1 cellular context compared by ENCODE assay signal in the genomic region with DNA sequence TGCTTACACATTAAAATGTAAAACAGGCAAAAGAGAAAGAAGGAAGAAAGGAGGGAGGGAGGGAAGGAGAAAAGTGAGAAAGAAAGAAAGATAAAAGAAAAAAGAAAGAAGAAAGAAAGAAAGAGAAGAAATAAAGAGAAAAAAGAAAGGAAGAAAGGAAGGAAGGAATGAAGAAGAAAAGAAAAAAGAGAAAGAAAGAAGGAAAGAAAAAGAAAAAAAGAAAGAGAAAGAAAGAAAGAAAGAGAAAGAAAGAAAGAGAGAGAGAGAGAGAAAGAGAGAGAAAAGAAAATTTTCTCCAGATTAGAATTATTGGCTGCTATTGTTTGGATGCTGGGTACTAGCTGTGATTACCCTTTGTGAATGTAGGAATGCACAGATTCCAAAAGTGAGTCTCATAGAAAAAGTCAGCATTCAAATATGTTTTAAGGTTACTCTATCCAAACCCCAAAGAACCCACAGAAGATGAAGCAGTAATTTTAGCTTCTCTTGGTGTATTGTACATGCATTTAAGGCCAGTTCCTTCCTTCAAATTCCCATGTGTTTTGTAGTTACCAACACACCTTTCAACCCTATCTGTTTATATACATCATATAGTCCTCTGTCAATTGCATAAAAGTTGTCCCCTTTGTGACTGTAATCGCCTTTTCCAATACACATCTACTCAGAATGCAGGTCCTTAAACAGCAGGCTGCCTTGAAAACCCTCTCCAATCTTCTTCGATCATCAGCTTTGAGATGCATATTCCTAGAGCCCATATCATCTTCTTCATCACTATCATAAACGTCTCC.
TF ChIP-seq lines count a peak whose summit lies in the region.

No MANE protein-coding gene starts in this region.

TF ChIP-seq in HCT116, 20 proteins besides CTCF, POLR2A, EP300 and RAD21:
- TF ChIP-seq CBX3 (IDR thresholded peaks at IDR 0.05; ENCODE audit: low read depth): no peak
- no peak for TF ChIP-seq JUND (IDR thresholded peaks at IDR 0.05)
- TF ChIP-seq TCF7L2 (IDR thresholded peaks at IDR 0.05; ENCODE audit: borderline replicate concordance, extremely low read depth, insufficient read depth, insufficient read length): no peak
- no peak for TF ChIP-seq SIN3A (IDR thresholded peaks at IDR 0.05; ENCODE audit: low read depth)
- TF ChIP-seq FOSL1 (IDR thresholded peaks at IDR 0.05; ENCODE audit: low read depth): no peak
- TF ChIP-seq ZFX (IDR thresholded peaks at IDR 0.05): no peak
- TF ChIP-seq EZH2 (IDR thresholded peaks at IDR 0.05): no peak
- TF ChIP-seq SP1 (IDR thresholded peaks at IDR 0.05; ENCODE audit: low read depth): no peak
- TF ChIP-seq EGR1 (IDR thresholded peaks at IDR 0.05; ENCODE audit: low read depth): no peak
- TF ChIP-seq, protein P1, sequence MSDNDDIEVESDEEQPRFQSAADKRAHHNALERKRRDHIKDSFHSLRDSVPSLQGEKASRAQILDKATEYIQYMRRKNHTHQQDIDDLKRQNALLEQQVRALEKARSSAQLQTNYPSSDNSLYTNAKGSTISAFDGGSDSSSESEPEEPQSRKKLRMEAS (IDR thresholded peaks at IDR 0.05): no peak
- TF ChIP-seq ELF1 (IDR thresholded peaks at IDR 0.05; ENCODE audit: borderline replicate concordance, low read depth): no peak
- TF ChIP-seq YY1 (IDR thresholded peaks at IDR 0.05; ENCODE audit: extremely low read depth, insufficient replicate concordance, low read depth, low read length): no peak
- TF ChIP-seq, protein P2, sequence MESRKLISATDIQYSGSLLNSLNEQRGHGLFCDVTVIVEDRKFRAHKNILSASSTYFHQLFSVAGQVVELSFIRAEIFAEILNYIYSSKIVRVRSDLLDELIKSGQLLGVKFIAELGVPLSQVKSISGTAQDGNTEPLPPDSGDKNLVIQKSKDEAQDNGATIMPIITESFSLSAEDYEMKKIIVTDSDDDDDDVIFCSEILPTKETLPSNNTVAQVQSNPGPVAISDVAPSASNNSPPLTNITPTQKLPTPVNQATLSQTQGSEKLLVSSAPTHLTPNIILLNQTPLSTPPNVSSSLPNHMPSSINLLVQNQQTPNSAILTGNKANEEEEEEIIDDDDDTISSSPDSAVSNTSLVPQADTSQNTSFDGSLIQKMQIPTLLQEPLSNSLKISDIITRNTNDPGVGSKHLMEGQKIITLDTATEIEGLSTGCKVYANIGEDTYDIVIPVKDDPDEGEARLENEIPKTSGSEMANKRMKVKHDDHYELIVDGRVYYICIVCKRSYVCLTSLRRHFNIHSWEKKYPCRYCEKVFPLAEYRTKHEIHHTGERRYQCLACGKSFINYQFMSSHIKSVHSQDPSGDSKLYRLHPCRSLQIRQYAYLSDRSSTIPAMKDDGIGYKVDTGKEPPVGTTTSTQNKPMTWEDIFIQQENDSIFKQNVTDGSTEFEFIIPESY (IDR thresholded peaks at IDR 0.05; ENCODE audit: extremely low read depth, insufficient replicate concordance, low read length): no peak
- no peak for TF ChIP-seq CEBPB (IDR thresholded peaks at IDR 0.05; ENCODE audit: low read depth)
- TF ChIP-seq, protein P3, sequence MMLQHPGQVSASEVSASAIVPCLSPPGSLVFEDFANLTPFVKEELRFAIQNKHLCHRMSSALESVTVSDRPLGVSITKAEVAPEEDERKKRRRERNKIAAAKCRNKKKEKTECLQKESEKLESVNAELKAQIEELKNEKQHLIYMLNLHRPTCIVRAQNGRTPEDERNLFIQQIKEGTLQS (IDR thresholded peaks at IDR 0.05): no peak
- TF ChIP-seq SRF (IDR thresholded peaks at IDR 0.05; ENCODE audit: low read depth): no peak
- TF ChIP-seq ZNF274 (IDR thresholded peaks at IDR 0.05; ENCODE audit: low read depth, low read length): no peak
- TF ChIP-seq POLR2AphosphoS5 (IDR thresholded peaks at IDR 0.05; ENCODE audit: low read depth, low read length): no peak
- TF ChIP-seq, protein P4, sequence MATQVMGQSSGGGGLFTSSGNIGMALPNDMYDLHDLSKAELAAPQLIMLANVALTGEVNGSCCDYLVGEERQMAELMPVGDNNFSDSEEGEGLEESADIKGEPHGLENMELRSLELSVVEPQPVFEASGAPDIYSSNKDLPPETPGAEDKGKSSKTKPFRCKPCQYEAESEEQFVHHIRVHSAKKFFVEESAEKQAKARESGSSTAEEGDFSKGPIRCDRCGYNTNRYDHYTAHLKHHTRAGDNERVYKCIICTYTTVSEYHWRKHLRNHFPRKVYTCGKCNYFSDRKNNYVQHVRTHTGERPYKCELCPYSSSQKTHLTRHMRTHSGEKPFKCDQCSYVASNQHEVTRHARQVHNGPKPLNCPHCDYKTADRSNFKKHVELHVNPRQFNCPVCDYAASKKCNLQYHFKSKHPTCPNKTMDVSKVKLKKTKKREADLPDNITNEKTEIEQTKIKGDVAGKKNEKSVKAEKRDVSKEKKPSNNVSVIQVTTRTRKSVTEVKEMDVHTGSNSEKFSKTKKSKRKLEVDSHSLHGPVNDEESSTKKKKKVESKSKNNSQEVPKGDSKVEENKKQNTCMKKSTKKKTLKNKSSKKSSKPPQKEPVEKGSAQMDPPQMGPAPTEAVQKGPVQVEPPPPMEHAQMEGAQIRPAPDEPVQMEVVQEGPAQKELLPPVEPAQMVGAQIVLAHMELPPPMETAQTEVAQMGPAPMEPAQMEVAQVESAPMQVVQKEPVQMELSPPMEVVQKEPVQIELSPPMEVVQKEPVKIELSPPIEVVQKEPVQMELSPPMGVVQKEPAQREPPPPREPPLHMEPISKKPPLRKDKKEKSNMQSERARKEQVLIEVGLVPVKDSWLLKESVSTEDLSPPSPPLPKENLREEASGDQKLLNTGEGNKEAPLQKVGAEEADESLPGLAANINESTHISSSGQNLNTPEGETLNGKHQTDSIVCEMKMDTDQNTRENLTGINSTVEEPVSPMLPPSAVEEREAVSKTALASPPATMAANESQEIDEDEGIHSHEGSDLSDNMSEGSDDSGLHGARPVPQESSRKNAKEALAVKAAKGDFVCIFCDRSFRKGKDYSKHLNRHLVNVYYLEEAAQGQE (IDR thresholded peaks at IDR 0.05; ENCODE audit: low read depth): no peak
